Comparison of ENCODE assay signal across 8 cellular contexts in genomic region chr20:50169329-50169823, GRCh38. TPM values are rescaled to one million over a fixed set of nuclear protein-coding genes. Genes with fewer than 3 reads are reported as not detected.
A peak's percentile ranks its signal among the peaks of the same experiment; 100 is the strongest.
DNase-seq lines count a peak whose midpoint lies in the region; ATAC-seq and TF ChIP-seq lines count a peak whose summit lies in the region.

No MANE protein-coding gene starts in this region.

- H3K9ac ChIP-seq in liver (ENCODE audit: low read depth in 1 of 2, low read length in 2 of 2) = no peak overlapping the region

- peak; percentile 98 for TF ChIP-seq RAD21 in liver (IDR thresholded peaks at IDR 0.05)

- DNase-seq in NCI-H510A treated with DMSO at 0.1 percent for 48 hours (lab: John Stamatoyannopoulos, UW) = peak; percentile 65
- no peak for DNase-seq in NCI-H510A (lab: John Stamatoyannopoulos, UW)
- peak; percentile 80 for DNase-seq in NCI-H2227 treated with DMSO at 0.1 percent for 48 hours (lab: John Stamatoyannopoulos, UW)
- DNase-seq in activated CD4-positive, CD25-positive, alpha-beta regulatory T cell treated with anti-CD3 and anti-CD28 coated beads, Interleukin-2, amount 50 U/mL, for 16 hours (ENCODE audit: low read depth, low spot score) = peak; percentile 59
- DNase-seq in central memory CD4-positive, alpha-beta T cell = peak; percentile 65
- peak; percentile 68 to 73 (median 72) for DNase-seq in stimulated activated CD4-positive, alpha-beta T cell treated with anti-CD3 and anti-CD28 coated beads, TNF-alpha, amount 100 ng/mL, for 4 hours (ENCODE audit: low read depth in 3 of 3)

- ATAC-seq in HG02970 (IDR thresholded peaks at IDR 0.05; ENCODE audit: low FRiP score, unreplicated experiment) = no peak

- H3K4me1 ChIP-seq in liver (ENCODE audit: control insufficient read depth in 4 of 4, insufficient read depth in 4 of 4, low read length in 3 of 4) = peaks cover 6 to 27% (median 17%) of the 10 kb centered on the region in 4 donors

- H3K27me3 ChIP-seq in liver (ENCODE audit: control insufficient read depth in 4 of 4, insufficient read depth in 4 of 4, low read length in 3 of 4) = no peaks in the 10 kb centered on the region

- TF ChIP-seq CTCF in liver (IDR thresholded peaks at IDR 0.05; ENCODE audit: low read depth, low read length, missing input control) = peak; percentile 98

- WGBS in liver = 20% methylated on average over 5 of the region's 5 CpGs

- H3K36me3 ChIP-seq in liver (ENCODE audit: control insufficient read depth in 4 of 4, insufficient read depth in 3 of 4, low read depth in 1 of 4, low read length in 3 of 4) = no peaks in the 10 kb centered on the region

- H3K9me3 ChIP-seq in liver (ENCODE audit: control insufficient read depth in 4 of 4, low read length in 3 of 4) = no peaks in the 10 kb centered on the region

- H3K27ac ChIP-seq in liver (ENCODE audit: low read depth in 1 of 2, low read length in 2 of 2) = no peak overlapping the region

- no peak overlapping the region for H3K4me3 ChIP-seq in liver (ENCODE audit: low read depth in 1 of 3, low read length in 3 of 3)

TF ChIP-seq in liver, 16 proteins besides CTCF, POLR2A, EP300 and RAD21:
- TF ChIP-seq ZBTB33 (IDR thresholded peaks at IDR 0.05) (no peak), RXRA (IDR thresholded peaks at IDR 0.05) (peak in 1 of 2 donors; percentile 59), HNF4A (conservative IDR thresholded peaks at IDR 0.05) (peak; percentile 64 to 74)

RNA-seq across cellular contexts. Expression of gene PEDS1, which starts 15.9 kb away (rescaled TPM):
- total RNA-seq in liver = 1 to 10 TPM; 4.8 to 6.5 TPM
- polyA plus RNA-seq in liver = 10 to 100 TPM; 10.7 to 19.3 TPM

RNA-seq across cellular contexts. Expression of gene CEBPB, which starts 21.3 kb away (rescaled TPM):
- 10 to 100 TPM; 21.3 to 61.8 TPM for total RNA-seq in liver
- polyA plus RNA-seq in liver = 10 to 100 TPM; 19.7 to 37.0 TPM

RNA-seq across cellular contexts. Expression of gene UBE2V1, which starts 56.4 kb away (rescaled TPM):
- 10 to 100 TPM; 27.9 to 29.7 TPM for total RNA-seq in liver
- polyA plus RNA-seq in liver = 10 to 100 TPM; 38.8 to 53.0 TPM
